Comparison of ENCODE assay signal across 1 cellular context in genomic region chr16:68235882-68236803, GRCh38.
TF ChIP-seq lines count a peak whose summit lies in the region.

Gene ESRP2 (minus strand): TSS chr16:68236127. CDS start chr16:68236045, 82 bp downstream.

TF ChIP-seq in HepG2, 621 proteins besides CTCF, POLR2A, EP300 and RAD21 (continued from another document and continues in another):
- TF ChIP-seq PRDM10 (CRISPR knock-in tag; IDR thresholded peaks at IDR 0.05; ENCODE audit: low read depth) (no peak), ADNP (CRISPR knock-in tag; IDR thresholded peaks at IDR 0.05) (no peak), TAF1 (CRISPR knock-in tag; IDR thresholded peaks at IDR 0.05) (peak; percentile 73), ZNF775 (CRISPR knock-in tag; IDR thresholded peaks at IDR 0.05; ENCODE audit: borderline replicate concordance) (peak; percentile 90; the same call in 1 of the 2 replicates), ZNF235 (CRISPR knock-in tag; IDR thresholded peaks at IDR 0.05; ENCODE audit: borderline replicate concordance) (no peak; the same call in 1 of the 2 replicates), ARNT (IDR thresholded peaks at IDR 0.05) (no peak), ZUFSP (CRISPR knock-in tag; IDR thresholded peaks at IDR 0.05; ENCODE audit: borderline replicate concordance) (no peak), ZNF496 (CRISPR knock-in tag; IDR thresholded peaks at IDR 0.05; ENCODE audit: insufficient replicate concordance) (no peak), PRDM4 (CRISPR knock-in tag; IDR thresholded peaks at IDR 0.05; ENCODE audit: borderline replicate concordance) (no peak), MEIS2 (CRISPR knock-in tag; IDR thresholded peaks at IDR 0.05) (peak; percentile 45; the same call in 1 of the 2 replicates), ZNF530 (CRISPR knock-in tag; IDR thresholded peaks at IDR 0.05; ENCODE audit: low read depth) (no peak), KMT2A (CRISPR knock-in tag; IDR thresholded peaks at IDR 0.05) (peak; percentile 7), XRCC5 (optimal IDR thresholded peaks at IDR 0.05; ENCODE audit: low read length) (peak; percentile 5), BCLAF1 (IDR thresholded peaks at IDR 0.05) (no peak), HNRNPH1 (optimal IDR thresholded peaks at IDR 0.05; ENCODE audit: low read depth, low read length) (peak; percentile 18), ZSCAN22 (CRISPR knock-in tag; IDR thresholded peaks at IDR 0.05) (peak; percentile 34; the same call in 1 of the 2 replicates), NFYB (CRISPR knock-in tag; IDR thresholded peaks at IDR 0.05) (peak; percentile 36; the same call in 1 of the 2 replicates), ZNF225 (CRISPR knock-in tag; IDR thresholded peaks at IDR 0.05) (peak; percentile 76), ZFP82 (CRISPR knock-in tag; IDR thresholded peaks at IDR 0.05; ENCODE audit: borderline replicate concordance) (peak; percentile 37; the same call in 1 of the 2 replicates), ZNF383 (CRISPR knock-in tag; IDR thresholded peaks at IDR 0.05; ENCODE audit: borderline replicate concordance) (0 out of 2 replicates have a peak, but pooled peaks have one; percentile 11), SCMH1 (CRISPR knock-in tag; IDR thresholded peaks at IDR 0.05; ENCODE audit: borderline replicate concordance) (no peak), ZNF792 (CRISPR knock-in tag; IDR thresholded peaks at IDR 0.05) (peak; percentile 36), POLR2G (IDR thresholded peaks at IDR 0.05; ENCODE audit: low read depth, low read length) (peak; percentile 82), ZNF432 (CRISPR knock-in tag; IDR thresholded peaks at IDR 0.05; ENCODE audit: borderline replicate concordance) (no peak), SNRNP70 (IDR thresholded peaks at IDR 0.05; ENCODE audit: low read depth, low read length) (no peak), SMYD3 (CRISPR knock-in tag; IDR thresholded peaks at IDR 0.05) (no peak; the same call in none of the 2 replicates), CAMTA2 (CRISPR knock-in tag; IDR thresholded peaks at IDR 0.05; ENCODE audit: borderline replicate concordance) (peak; percentile 98), ZNF747 (CRISPR knock-in tag; IDR thresholded peaks at IDR 0.05; ENCODE audit: borderline replicate concordance) (0 out of 2 replicates have a peak, but pooled peaks have one; percentile 43), ZNF34 (CRISPR knock-in tag; IDR thresholded peaks at IDR 0.05; ENCODE audit: borderline replicate concordance) (peak; percentile 93), GABPB1 (CRISPR knock-in tag; IDR thresholded peaks at IDR 0.05) (peak; percentile 29; the same call in 1 of the 2 replicates), RXRB (CRISPR knock-in tag; IDR thresholded peaks at IDR 0.05; ENCODE audit: borderline replicate concordance) (peak; percentile 32; the same call in 1 of the 2 replicates), SMAD3 (CRISPR knock-in tag; IDR thresholded peaks at IDR 0.05) (peak; percentile 25), STAG1 (CRISPR knock-in tag; IDR thresholded peaks at IDR 0.05) (peak; percentile 12; the same call in 1 of the 2 replicates), ZNF75D (CRISPR knock-in tag; IDR thresholded peaks at IDR 0.05; ENCODE audit: borderline replicate concordance) (no peak), ZNF350 (CRISPR knock-in tag; IDR thresholded peaks at IDR 0.05; ENCODE audit: borderline replicate concordance, low read depth) (no peak), HOXA3 (CRISPR knock-in tag; IDR thresholded peaks at IDR 0.05) (peak; percentile 62), ZBTB3 (CRISPR knock-in tag; IDR thresholded peaks at IDR 0.05; ENCODE audit: borderline replicate concordance, low read depth) (peak; percentile 88; the same call in 1 of the 2 replicates)
- TF ChIP-seq, protein P1, sequence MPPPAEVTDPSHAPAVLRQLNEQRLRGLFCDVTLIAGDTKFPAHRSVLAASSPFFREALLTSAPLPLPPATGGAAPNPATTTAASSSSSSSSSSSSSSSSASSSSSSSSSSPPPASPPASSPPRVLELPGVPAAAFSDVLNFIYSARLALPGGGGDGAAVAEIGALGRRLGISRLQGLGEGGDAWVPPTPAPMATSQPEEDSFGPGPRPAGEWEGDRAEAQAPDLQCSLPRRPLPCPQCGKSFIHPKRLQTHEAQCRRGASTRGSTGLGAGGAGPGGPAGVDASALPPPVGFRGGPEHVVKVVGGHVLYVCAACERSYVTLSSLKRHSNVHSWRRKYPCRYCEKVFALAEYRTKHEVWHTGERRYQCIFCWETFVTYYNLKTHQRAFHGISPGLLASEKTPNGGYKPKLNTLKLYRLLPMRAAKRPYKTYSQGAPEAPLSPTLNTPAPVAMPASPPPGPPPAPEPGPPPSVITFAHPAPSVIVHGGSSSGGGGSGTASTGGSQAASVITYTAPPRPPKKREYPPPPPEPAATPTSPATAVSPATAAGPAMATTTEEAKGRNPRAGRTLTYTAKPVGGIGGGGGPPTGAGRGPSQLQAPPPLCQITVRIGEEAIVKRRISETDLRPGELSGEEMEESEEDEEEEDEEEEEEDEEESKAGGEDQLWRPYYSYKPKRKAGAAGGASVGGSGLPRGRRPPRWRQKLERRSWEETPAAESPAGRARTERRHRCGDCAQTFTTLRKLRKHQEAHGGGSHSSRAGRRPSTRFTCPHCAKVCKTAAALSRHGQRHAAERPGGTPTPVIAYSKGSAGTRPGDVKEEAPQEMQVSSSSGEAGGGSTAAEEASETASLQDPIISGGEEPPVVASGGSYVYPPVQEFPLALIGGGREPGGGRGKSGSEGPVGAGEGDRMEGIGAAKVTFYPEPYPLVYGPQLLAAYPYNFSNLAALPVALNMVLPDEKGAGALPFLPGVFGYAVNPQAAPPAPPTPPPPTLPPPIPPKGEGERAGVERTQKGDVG (CRISPR knock-in tag; IDR thresholded peaks at IDR 0.05; ENCODE audit: borderline replicate concordance): peak; percentile 68; the same call in 1 of the 2 replicates
- TF ChIP-seq, protein P2, sequence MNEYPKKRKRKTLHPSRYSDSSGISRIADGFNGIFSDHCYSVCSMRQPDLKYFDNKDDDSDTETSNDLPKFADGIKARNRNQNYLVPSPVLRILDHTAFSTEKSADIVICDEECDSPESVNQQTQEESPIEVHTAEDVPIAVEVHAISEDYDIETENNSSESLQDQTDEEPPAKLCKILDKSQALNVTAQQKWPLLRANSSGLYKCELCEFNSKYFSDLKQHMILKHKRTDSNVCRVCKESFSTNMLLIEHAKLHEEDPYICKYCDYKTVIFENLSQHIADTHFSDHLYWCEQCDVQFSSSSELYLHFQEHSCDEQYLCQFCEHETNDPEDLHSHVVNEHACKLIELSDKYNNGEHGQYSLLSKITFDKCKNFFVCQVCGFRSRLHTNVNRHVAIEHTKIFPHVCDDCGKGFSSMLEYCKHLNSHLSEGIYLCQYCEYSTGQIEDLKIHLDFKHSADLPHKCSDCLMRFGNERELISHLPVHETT (CRISPR knock-in tag; conservative IDR thresholded peaks at IDR 0.05): peak; percentile 93
- TF ChIP-seq, protein P3, sequence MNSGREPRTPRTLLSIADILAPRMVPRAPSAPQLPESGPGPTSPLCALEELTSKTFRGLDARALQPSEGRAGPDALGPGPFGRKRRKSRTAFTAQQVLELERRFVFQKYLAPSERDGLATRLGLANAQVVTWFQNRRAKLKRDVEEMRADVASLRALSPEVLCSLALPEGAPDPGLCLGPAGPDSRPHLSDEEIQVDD (CRISPR knock-in tag; IDR thresholded peaks at IDR 0.05; ENCODE audit: borderline replicate concordance): 0 out of 2 replicates have a peak, but pooled peaks have one; percentile 3
- TF ChIP-seq, protein P4, sequence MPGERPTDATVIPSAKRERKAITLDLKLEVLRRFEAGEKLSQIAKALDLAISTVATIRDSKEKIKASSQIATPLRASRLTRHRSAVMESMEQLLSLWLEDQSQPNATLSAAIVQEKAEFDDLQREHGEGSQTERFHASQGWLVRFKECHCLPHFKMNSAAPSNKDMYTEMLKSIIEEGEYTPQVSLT (CRISPR knock-in tag; IDR thresholded peaks at IDR 0.05; ENCODE audit: borderline replicate concordance, low read depth): no peak
- TF ChIP-seq, protein P5, sequence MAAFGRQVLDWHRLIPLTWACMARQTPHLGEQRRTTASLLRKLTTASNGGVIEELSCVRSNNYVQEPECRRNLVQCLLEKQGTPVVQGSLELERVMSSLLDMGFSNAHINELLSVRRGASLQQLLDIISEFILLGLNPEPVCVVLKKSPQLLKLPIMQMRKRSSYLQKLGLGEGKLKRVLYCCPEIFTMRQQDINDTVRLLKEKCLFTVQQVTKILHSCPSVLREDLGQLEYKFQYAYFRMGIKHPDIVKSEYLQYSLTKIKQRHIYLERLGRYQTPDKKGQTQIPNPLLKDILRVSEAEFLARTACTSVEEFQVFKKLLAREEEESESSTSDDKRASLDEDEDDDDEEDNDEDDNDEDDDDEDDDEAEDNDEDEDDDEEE (CRISPR knock-in tag; IDR thresholded peaks at IDR 0.05): peak; percentile 95
- TF ChIP-seq, protein P6, sequence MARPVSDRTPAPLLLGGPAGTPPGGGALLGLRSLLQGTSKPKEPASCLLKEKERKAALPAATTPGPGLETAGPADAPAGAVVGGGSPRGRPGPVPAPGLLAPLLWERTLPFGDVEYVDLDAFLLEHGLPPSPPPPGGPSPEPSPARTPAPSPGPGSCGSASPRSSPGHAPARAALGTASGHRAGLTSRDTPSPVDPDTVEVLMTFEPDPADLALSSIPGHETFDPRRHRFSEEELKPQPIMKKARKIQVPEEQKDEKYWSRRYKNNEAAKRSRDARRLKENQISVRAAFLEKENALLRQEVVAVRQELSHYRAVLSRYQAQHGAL (CRISPR knock-in tag; IDR thresholded peaks at IDR 0.05; ENCODE audit: not compliant biosample characterization): peak; percentile 45
